11 cellular contexts compared by ENCODE assay signal in genomic region chr3:127699098-127699945, GRCh38. TPM values are rescaled to one million over a fixed set of nuclear protein-coding genes. Genes with fewer than 3 reads are reported as not detected.
A peak's percentile ranks its signal among the peaks of the same experiment; 100 is the strongest.
DNase-seq lines count a peak whose midpoint lies in the region; ATAC-seq and TF ChIP-seq lines count a peak whose summit lies in the region.
"Had no signal": no experiment of that assay in that cellular context is flagged by ENCODE, and none has a peak within 500 bp of the region (broad histone marks: within the 10 kb centered on the region; RNA-seq: fewer than 3 reads in every experiment).

No MANE protein-coding gene starts in this region.

- peak overlapping the region; percentile 93 for H3K27ac Mint-ChIP-seq in osteocyte (ENCODE audit: unreplicated experiment)
- H3K27ac Mint-ChIP-seq: activated CD4-positive, alpha-beta T cell treated with anti-CD3 and anti-CD28 coated beads for 36 hours; activated naive CD8-positive, alpha-beta T cell had no signal

- intact Hi-C loops in esophagus muscularis mucosa (cut with DNase I) = loop anchor here (5.0 to 10.0 kb wide), 2 partner anchors 65 to 123 kb away; partner anchors contain the start of gene MGLL

- H3K4me3 Mint-ChIP-seq in osteocyte (ENCODE audit: unreplicated experiment) = no peak overlapping the region
- H3K4me3 Mint-ChIP-seq: activated CD4-positive, alpha-beta T cell treated with anti-CD3 and anti-CD28 coated beads for 36 hours; activated naive CD8-positive, alpha-beta T cell had no signal

- H3K4me3 ChIP-seq in ACC112 (ENCODE audit: low read depth, low read length) = no peak overlapping the region
- H3K4me3 ChIP-seq in esophagus muscularis mucosa = no peak overlapping the region

- peaks cover 65% of the 10 kb centered on the region for H3K4me1 Mint-ChIP-seq in osteocyte (ENCODE audit: unreplicated experiment)

- ATAC-seq in GM19328 (IDR thresholded peaks at IDR 0.05; ENCODE audit: unreplicated experiment) = no peak
- ATAC-seq: activated CD4-positive, alpha-beta T cell treated with anti-CD3 and anti-CD28 coated beads for 36 hours had no signal

- no peaks in the 10 kb centered on the region for H3K27me3 Mint-ChIP-seq in osteocyte (ENCODE audit: unreplicated experiment)
- H3K27me3 Mint-ChIP-seq: activated CD4-positive, alpha-beta T cell treated with anti-CD3 and anti-CD28 coated beads for 36 hours; activated naive CD8-positive, alpha-beta T cell had no signal

- no peak for TF ChIP-seq POLR2A in esophagus muscularis mucosa (IDR thresholded peaks at IDR 0.05; ENCODE audit: low read depth)

- H3K27ac ChIP-seq in ACC112 (ENCODE audit: low read depth, low read length) (0 out of 2 replicates have a peak overlapping the region, but pooled peaks have one; percentile 68), esophagus muscularis mucosa (replicated peaks in 1 of 4) (peak overlapping the region; percentile 84 to 95 (median 92))

- DNase-seq in NCI-H69 (lab: John Stamatoyannopoulos, UW) (peak; percentile 87), esophagus muscularis mucosa (ENCODE audit: extremely low spot score) (no peak), osteocyte (ENCODE audit: extremely low spot score, unreplicated experiment) (no peak), globus pallidus (ENCODE audit: low spot score) (no peak), hippocampal formation (lab: John Stamatoyannopoulos, UW) (no peak)
- no peak for DNase-seq in activated CD4-positive, CD25-positive, alpha-beta regulatory T cell treated with anti-CD3 and anti-CD28 coated beads, Interleukin-2, amount 50 U/mL, for 72 hours
- DNase-seq: activated CD4-positive, alpha-beta T cell treated with anti-CD3 and anti-CD28 coated beads for 36 hours; NCI-H1436 treated with DMSO at 0.1 percent for 48 hours had no signal

- WGBS in esophagus muscularis mucosa = 63% methylated on average over 5 of the region's 5 CpGs

- peaks cover 25% of the 10 kb centered on the region for H3K36me3 Mint-ChIP-seq in osteocyte (ENCODE audit: unreplicated experiment)
- H3K36me3 Mint-ChIP-seq: activated naive CD8-positive, alpha-beta T cell had no signal

- H2AFZ ChIP-seq in ACC112 (ENCODE audit: low read length, unreplicated experiment) = no peak overlapping the region

- TF ChIP-seq CTCF in esophagus muscularis mucosa (IDR thresholded peaks at IDR 0.05) (no peak), osteocyte (IDR thresholded peaks at IDR 0.05) (no peak)

- H3K36me3 ChIP-seq in ACC112 (ENCODE audit: insufficient read depth, low read length) (0 out of 2 replicates have a peak, but pooled peaks cover 8% of the 10 kb centered on the region), esophagus muscularis mucosa (peaks cover 0 to 7% (median 3%) of the 10 kb centered on the region in 4 donors)

- H3K27me3 ChIP-seq in ACC112 (ENCODE audit: insufficient read depth, low read length) = no peaks in the 10 kb centered on the region
- no peaks in the 10 kb centered on the region for H3K27me3 ChIP-seq in esophagus muscularis mucosa

- H3K4me1 ChIP-seq in ACC112 (ENCODE audit: control insufficient read depth, insufficient read depth, low read length, unreplicated experiment) = peaks cover 37% of the 10 kb centered on the region
- H3K4me1 ChIP-seq in esophagus muscularis mucosa = peaks cover 72 to 75% (median 72%) of the 10 kb centered on the region in 4 donors

- no peaks in the 10 kb centered on the region for H3K79me2 ChIP-seq in ACC112 (ENCODE audit: control insufficient read depth, insufficient read depth, low read length, unreplicated experiment)

- no peak for TF ChIP-seq EP300 in esophagus muscularis mucosa (IDR thresholded peaks at IDR 0.05)

- H3K9me3 Mint-ChIP-seq in osteocyte (ENCODE audit: unreplicated experiment) = peaks cover 2% of the 10 kb centered on the region

- H3K9me3 ChIP-seq in esophagus muscularis mucosa = no peaks in the 10 kb centered on the region

RNA-seq across cellular contexts. Expression of gene ABTB1, which starts 26.6 kb away (rescaled TPM):
- total RNA-seq in esophagus muscularis mucosa (10 to 100 TPM; 21.7 to 44.4 (median 40.6) TPM), osteocyte (69.8 and 73.4 TPM in 2 replicates)
